Comparison of ENCODE assay signal across 1 cellular context in the genomic region with DNA sequence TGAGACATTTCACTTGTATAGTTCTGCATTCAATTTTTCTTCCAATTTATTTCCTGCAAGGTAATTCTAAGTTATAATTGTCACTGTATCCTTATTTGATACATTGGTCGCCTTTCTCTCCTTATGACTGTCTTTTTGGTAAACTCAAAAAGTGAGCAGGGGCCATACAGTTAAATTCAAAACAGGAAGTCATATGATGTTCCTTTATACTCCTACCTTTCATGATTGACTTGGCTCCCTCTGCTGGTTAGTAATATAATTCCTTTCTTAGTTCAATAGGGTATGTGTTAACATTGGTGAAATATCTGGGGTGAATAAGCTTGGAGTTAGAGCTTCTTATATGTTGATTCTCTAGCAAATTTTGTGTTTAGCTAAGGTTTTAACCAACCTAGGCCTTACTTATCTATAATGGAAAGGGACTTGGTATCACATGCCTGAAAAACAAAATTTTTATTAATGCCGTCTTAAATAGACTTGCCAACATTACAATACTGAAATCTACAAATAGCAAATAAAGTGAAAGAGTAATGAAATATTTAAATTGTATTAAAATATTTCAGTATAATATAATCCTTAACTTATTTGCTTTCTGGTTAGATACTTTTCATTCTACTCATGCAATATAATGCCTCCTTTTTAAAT.
TF ChIP-seq lines count a peak whose summit lies in the region.

No MANE protein-coding gene starts in this region.

TF ChIP-seq in SK-N-SH, 30 proteins besides CTCF, POLR2A, EP300 and RAD21 (continued from another document):
- TF ChIP-seq, protein P1, sequence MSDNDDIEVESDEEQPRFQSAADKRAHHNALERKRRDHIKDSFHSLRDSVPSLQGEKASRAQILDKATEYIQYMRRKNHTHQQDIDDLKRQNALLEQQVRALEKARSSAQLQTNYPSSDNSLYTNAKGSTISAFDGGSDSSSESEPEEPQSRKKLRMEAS (IDR thresholded peaks at IDR 0.05; ENCODE audit: low read depth), result no peak
